Comparison of ENCODE assay signal across 8 cellular contexts in the genomic region with DNA sequence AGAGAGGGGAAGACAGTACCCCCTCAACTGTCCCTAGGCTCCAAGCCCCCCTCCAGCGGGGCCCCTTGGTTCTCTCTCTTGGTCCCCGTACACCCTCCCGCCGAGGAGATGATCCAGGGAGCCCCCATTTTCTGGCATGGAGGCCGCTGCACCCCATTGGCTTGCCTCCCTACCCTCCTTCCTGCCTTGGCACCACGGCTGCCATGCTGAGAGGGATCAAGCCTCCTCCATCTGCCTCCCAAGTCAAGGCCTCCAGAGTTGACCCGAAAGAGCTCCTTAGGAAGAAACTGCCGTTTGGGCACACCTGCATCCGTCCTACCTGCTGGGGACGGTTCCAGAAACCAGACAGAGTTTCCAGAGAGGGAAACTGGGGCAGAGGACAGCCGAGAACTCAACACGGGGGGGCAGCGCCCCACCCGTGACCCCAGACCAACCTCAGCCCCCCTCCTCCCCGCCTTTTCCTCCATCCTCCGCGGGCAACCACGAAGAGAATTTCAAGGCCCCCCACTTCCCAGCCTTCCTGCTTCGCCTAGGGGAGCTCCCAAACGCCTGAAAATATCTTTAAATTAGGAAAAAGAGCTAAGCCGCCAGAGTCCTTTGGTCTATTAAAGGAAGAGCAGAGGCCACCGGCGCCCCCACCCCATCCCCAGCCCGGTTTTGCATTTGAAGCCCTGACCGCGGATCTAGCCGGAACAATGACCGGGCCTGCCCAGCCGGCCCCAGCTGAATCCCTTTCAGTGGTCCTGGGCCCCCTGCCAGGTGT. TPM values are rescaled to one million over a fixed set of nuclear protein-coding genes. Genes with fewer than 3 reads are reported as not detected.
DNase-seq lines count a peak whose midpoint lies in the region; ATAC-seq, FAIRE-seq and TF ChIP-seq lines count a peak whose summit lies in the region.
"Not testable (repeated sequence)": the region's sequence is repeated elsewhere in the genome, so short reads cannot be mapped to it uniquely, and the experiment has no call there.

No MANE protein-coding gene starts in this region.

- H3K36me3 ChIP-seq in CD4-positive, CD25-positive, alpha-beta regulatory T cell (ENCODE audit: control insufficient read depth, insufficient read depth, low read length); body of pancreas (replicated peaks in 1 of 2; ENCODE audit: insufficient read depth in 1 of 2, low read depth in 2 of 2); HepG2 (replicated peaks in 1 of 2; ENCODE audit: control insufficient read depth in 1 of 2, insufficient read depth in 2 of 2, low read length in 2 of 2): not testable (repeated sequence)

- 24 to 54% methylated on average over 7 to 11 of the region's 29 CpGs for WGBS in body of pancreas, 2 donors
- WGBS in HepG2 (ENCODE audit: low lambda C conversion rate), result 8% methylated on average over 7 of the region's 29 CpGs

- TF ChIP-seq RAD21 in HepG2 (CRISPR knock-in tag; IDR thresholded peaks at IDR 0.05), result not testable (repeated sequence)

- H3K27me3 ChIP-seq in CD4-positive, CD25-positive, alpha-beta regulatory T cell (ENCODE audit: control insufficient read depth, insufficient read depth, low read length); body of pancreas; HepG2 (ENCODE audit: control insufficient read depth in 1 of 2, insufficient read depth in 2 of 2, low read length in 2 of 2): not testable (repeated sequence)

- H3K4me3 ChIP-seq in CD4-positive, CD25-positive, alpha-beta regulatory T cell (ENCODE audit: low read depth, low read length); body of pancreas; HepG2 (replicated peaks in 1 of 3; ENCODE audit: insufficient read depth in 1 of 3, low read depth in 2 of 3, low read length in 3 of 3): not testable (repeated sequence)

- H3K4me1 Mint-ChIP-seq in CD4-positive, CD25-positive, alpha-beta regulatory T cell; IgD-negative memory B cell; activated CD4-positive, alpha-beta memory T cell treated with anti-CD3 and anti-CD28 coated beads for 36 hours (ENCODE audit: low read depth); nephron; type B pancreatic cell (ENCODE audit: unreplicated experiment): not testable (repeated sequence)

- not testable (repeated sequence) for H3K9ac ChIP-seq in HepG2 (ENCODE audit: insufficient read depth, low read depth, low read length)

- not testable (repeated sequence) for TF ChIP-seq POLR2A in body of pancreas (IDR thresholded peaks at IDR 0.05); HepG2 (IDR thresholded peaks at IDR 0.05; ENCODE audit: insufficient read depth in 1 of 2, low read depth in 2 of 2, low read length in 2 of 2)

- not testable (repeated sequence) for H3K9me3 ChIP-seq in CD4-positive, CD25-positive, alpha-beta regulatory T cell (ENCODE audit: control insufficient read depth in 2 of 2, low read length in 2 of 2); body of pancreas; HepG2 (ENCODE audit: low read length)

- H3K27ac Mint-ChIP-seq in CD4-positive, CD25-positive, alpha-beta regulatory T cell; IgD-negative memory B cell; activated CD4-positive, alpha-beta memory T cell treated with anti-CD3 and anti-CD28 coated beads for 36 hours; nephron; type B pancreatic cell: not testable (repeated sequence)

- not testable (repeated sequence) for TF ChIP-seq EP300 in HepG2 (IDR thresholded peaks at IDR 0.05; ENCODE audit: low read depth in 2 of 2, low read length in 2 of 2); HepG2 (CRISPR knock-in tag; IDR thresholded peaks at IDR 0.05; ENCODE audit: borderline replicate concordance)

- DNase-seq in CD4-positive, CD25-positive, alpha-beta regulatory T cell; activated CD4-positive, alpha-beta memory T cell treated with anti-CD3 and anti-CD28 coated beads for 36 hours; body of pancreas; Right ventricle myocardium inferior (ENCODE audit: missing footprints); HepG2 (ENCODE audit: low spot score); type B pancreatic cell (ENCODE audit: extremely low spot score, unreplicated experiment): not testable (repeated sequence)

- H3K4me1 ChIP-seq in CD4-positive, CD25-positive, alpha-beta regulatory T cell (ENCODE audit: control insufficient read depth, insufficient read depth, low read length, poor library complexity, severe bottlenecking); body of pancreas; HepG2 (ENCODE audit: insufficient read depth, low read length): not testable (repeated sequence)

- not testable (repeated sequence) for H3K9me3 Mint-ChIP-seq in CD4-positive, CD25-positive, alpha-beta regulatory T cell; IgD-negative memory B cell; activated CD4-positive, alpha-beta memory T cell treated with anti-CD3 and anti-CD28 coated beads for 36 hours; nephron; type B pancreatic cell

- H3K4me3 Mint-ChIP-seq in CD4-positive, CD25-positive, alpha-beta regulatory T cell, result peak overlapping the region in 3 of 4 donors; percentile 68 to 88 (median 72)
- H3K4me3 Mint-ChIP-seq in IgD-negative memory B cell, result peak overlapping the region in 3 of 4 donors; percentile 33 to 90 (median 52)
- peak overlapping the region; percentile 39 for H3K4me3 Mint-ChIP-seq in activated CD4-positive, alpha-beta memory T cell treated with anti-CD3 and anti-CD28 coated beads for 36 hours
- peak overlapping the region; percentile 50 to 62 (median 60) for H3K4me3 Mint-ChIP-seq in nephron
- H3K4me3 Mint-ChIP-seq in type B pancreatic cell, result peak overlapping the region; percentile 51

- not testable (repeated sequence) for H4K20me1 ChIP-seq in HepG2 (ENCODE audit: insufficient read depth, low read length)

- H3K79me2 ChIP-seq in HepG2 (ENCODE audit: insufficient read depth, low read length), result not testable (repeated sequence)

- not testable (repeated sequence) for H2AFZ ChIP-seq in HepG2 (ENCODE audit: low read length)

- ATAC-seq in CD4-positive, CD25-positive, alpha-beta regulatory T cell (ENCODE audit: low read depth in 2 of 2), result not testable (repeated sequence)
- ATAC-seq in body of pancreas (peak; percentile 25), Right ventricle myocardium inferior (peak; percentile 42), HepG2 (peak; percentile 43)

- not testable (repeated sequence) for H3K36me3 Mint-ChIP-seq in CD4-positive, CD25-positive, alpha-beta regulatory T cell; IgD-negative memory B cell; activated CD4-positive, alpha-beta memory T cell treated with anti-CD3 and anti-CD28 coated beads for 36 hours; nephron (ENCODE audit: low read depth); type B pancreatic cell

- POLR2A ChIA-PET in activated CD4-positive, alpha-beta memory T cell treated with anti-CD3 and anti-CD28 coated beads for 36 hours (lab: Charles Lee); HepG2 (lab: Yijun Ruan, JAX): not testable (repeated sequence)

- BruUV-seq in HepG2 (replicated peaks; lab: Mats Ljungman, UMichigan), result not testable (repeated sequence)

- in situ Hi-C loops in HepG2 (cut with HindIII; ENCODE audit: extremely low pct_ligation_motif_present, low pct_unique_long_range_greater_than_20kb), result not testable (repeated sequence)

- CTCF ChIA-PET in activated CD4-positive, alpha-beta memory T cell treated with anti-CD3 and anti-CD28 coated beads for 36 hours (lab: Charles Lee); HepG2 (lab: Yijun Ruan, JAX; ENCODE audit: low intra/inter-chr PET ratio, low total read pairs): not testable (repeated sequence)

- not testable (repeated sequence) for H3K27me3 Mint-ChIP-seq in CD4-positive, CD25-positive, alpha-beta regulatory T cell; IgD-negative memory B cell; activated CD4-positive, alpha-beta memory T cell treated with anti-CD3 and anti-CD28 coated beads for 36 hours; nephron (ENCODE audit: low read depth); type B pancreatic cell

- FAIRE-seq in HepG2 (lab: Jason Lieb, UNC), result not testable (repeated sequence)

- intact Hi-C loops in activated CD4-positive, alpha-beta memory T cell treated with anti-CD3 and anti-CD28 coated beads for 36 hours (cut with micrococcal nuclease); body of pancreas (cut with DNase I); Right ventricle myocardium inferior (cut with DNase I); HepG2 (cut with micrococcal nuclease; ENCODE audit: unreplicated experiment): not testable (repeated sequence)

- H3K4me2 ChIP-seq in HepG2 (ENCODE audit: low read depth, low read length), result not testable (repeated sequence)

- not testable (repeated sequence) for H3K27ac ChIP-seq in CD4-positive, CD25-positive, alpha-beta regulatory T cell (ENCODE audit: insufficient read depth, low read length, poor library complexity, severe bottlenecking); body of pancreas; HepG2 (ENCODE audit: extremely low read length, insufficient read depth, low read length)

- TF ChIP-seq CTCF in body of pancreas (IDR thresholded peaks at IDR 0.05); HepG2 (CRISPR knock-in tag; IDR thresholded peaks at IDR 0.05); nephron (IDR thresholded peaks at IDR 0.05; ENCODE audit: unreplicated experiment in 3 of 3); type B pancreatic cell (conservative IDR thresholded peaks at IDR 0.05): not testable (repeated sequence)

RNA-seq across cellular contexts. Expression of a gene that starts 57.5 kb away (rescaled TPM):
- 22.9 TPM for total RNA-seq in CD4-positive, CD25-positive, alpha-beta regulatory T cell
- polyA plus RNA-seq in CD4-positive, CD25-positive, alpha-beta regulatory T cell, result 10 to 100 TPM; 22.2 to 28.7 (median 27.6) TPM
- polyA plus RNA-seq in IgD-negative memory B cell (17.0 TPM), HepG2 (2011; rRNA removed) (32.5 and 41.5 TPM in 2 replicates)
- 10 to 100 TPM; 22.9 to 24.4 TPM for total RNA-seq in activated CD4-positive, alpha-beta memory T cell treated with anti-CD3 and anti-CD28 coated beads for 36 hours
- total RNA-seq in body of pancreas (10 to 100 TPM; 15.2 to 25.4 TPM), Right ventricle myocardium inferior (64.1 TPM), HepG2 (2016; rRNA removed; fragmentation: Illumina TruSeq; extraction: Trizol) (25.6 and 29.5 TPM in 2 replicates), type B pancreatic cell (ENCODE audit: low replicate concordance) (24.3 and 26.2 TPM in 2 replicates)
- total RNA-seq in HepG2 (2016; cell fraction: cytosol; rRNA removed; fragmentation: Illumina TruSeq; extraction: Trizol; ENCODE audit: low read depth), result 16.0 and 18.5 TPM in 2 replicates
- 28.1 and 32.3 TPM in 2 replicates for total RNA-seq in HepG2 (2016; cell fraction: insoluble cytoplasmic fraction; rRNA removed; fragmentation: Illumina TruSeq; extraction: Trizol)
- 28.9 and 30.2 TPM in 2 replicates for total RNA-seq in HepG2 (2016; cell fraction: membrane; rRNA removed; fragmentation: Illumina TruSeq; extraction: Trizol)
- total RNA-seq in HepG2 (2016; cell fraction: nucleus; rRNA removed; fragmentation: Illumina TruSeq; extraction: Trizol), result 26.9 and 28.2 TPM in 2 replicates
- 18.7 and 30.4 TPM in 2 replicates for polyA plus RNA-seq in HepG2 (2011; cell fraction: cytosol; rRNA removed)
- polyA plus RNA-seq in HepG2 (2011; cell fraction: nucleus; rRNA removed), result 9.7 and 15.2 TPM in 2 replicates
- polyA plus RNA-seq in HepG2 (2012), result 16.7 and 20.5 TPM in 2 replicates
- 7.1 and 8.2 TPM in 2 replicates for polyA plus RNA-seq in HepG2 (2016; cell fraction: cytosol; fragmentation: Illumina TruSeq; extraction: Trizol; ENCODE audit: low read depth)
- polyA plus RNA-seq in HepG2 (2016; cell fraction: insoluble cytoplasmic fraction; fragmentation: Illumina TruSeq; extraction: Trizol; ENCODE audit: low read depth), result 29.2 and 30.8 TPM in 2 replicates
- polyA plus RNA-seq in HepG2 (2016; cell fraction: membrane; fragmentation: Illumina TruSeq; extraction: Trizol; ENCODE audit: low read depth), result 20.4 and 22.8 TPM in 2 replicates
- polyA plus RNA-seq in HepG2 (2016; cell fraction: nucleus; fragmentation: Illumina TruSeq; extraction: Trizol; ENCODE audit: insufficient read depth, low read depth), result 28.3 and 30.5 TPM in 2 replicates
- polyA minus RNA-seq in HepG2 (2011; rRNA and poly(A)+ RNA removed; ENCODE audit: low replicate concordance), result 19.0 and 20.1 TPM in 2 replicates
- 17.0 and 19.7 TPM in 2 replicates for polyA minus RNA-seq in HepG2 (2011; cell fraction: cytosol; rRNA and poly(A)+ RNA removed)
- 48.0 and 48.5 TPM in 2 replicates for polyA minus RNA-seq in HepG2 (2011; cell fraction: nucleus; rRNA and poly(A)+ RNA removed)
